ENCODE assay signal across 10 cellular contexts in the genomic region with DNA sequence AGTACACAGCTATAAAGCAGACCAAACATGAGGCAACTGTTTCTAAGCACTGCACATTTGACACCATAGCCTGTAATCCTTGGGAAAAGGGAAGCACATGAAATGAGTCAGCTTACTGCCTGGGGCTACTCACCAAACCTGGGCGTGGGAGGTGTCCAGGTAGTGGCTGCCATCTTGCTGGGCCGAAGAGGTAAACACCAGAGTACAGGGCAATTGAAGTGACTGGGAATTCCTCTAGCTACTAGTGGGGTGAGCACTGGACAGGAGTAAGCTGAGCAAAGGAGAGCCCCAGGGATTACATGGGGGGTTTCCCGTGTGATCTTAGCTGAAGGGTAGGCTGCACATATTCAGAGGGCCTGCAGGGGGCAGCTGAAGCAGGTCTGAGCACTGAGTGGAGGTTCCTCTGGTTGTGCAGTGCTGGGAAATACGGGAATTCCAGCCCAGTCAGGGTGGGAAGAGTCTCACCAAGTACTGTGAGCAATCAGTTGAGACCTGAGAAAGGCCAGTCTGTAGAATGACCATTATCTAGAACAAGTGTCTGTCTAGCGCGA.
A peak's percentile ranks its signal among the peaks of the same experiment; 100 is the strongest.
DNase-seq lines count a peak whose midpoint lies in the region; ATAC-seq and TF ChIP-seq lines count a peak whose summit lies in the region.
"Had no signal": no experiment of that assay in that cellular context is flagged by ENCODE, and none has a peak within 500 bp of the region (broad histone marks: within the 10 kb centered on the region; RNA-seq: fewer than 3 reads in every experiment).

No MANE protein-coding gene starts in this region.

- no peak overlapping the region for H4K8ac ChIP-seq in IMR-90 (ENCODE audit: low read depth in 2 of 2, low read length in 2 of 2)

- no peak overlapping the region for H2BK120ac ChIP-seq in IMR-90 (ENCODE audit: low read depth, low read length)

- H3K9ac ChIP-seq in IMR-90 (ENCODE audit: low read depth, low read length): no peak overlapping the region

- no peaks in the 10 kb centered on the region for H3K9me3 Mint-ChIP-seq in stimulated activated naive CD8-positive, alpha-beta T cell treated with anti-CD3 and anti-CD28 coated beads, Interleukin-15, amount 100 ng/mL, for 72 hours
- H3K9me3 Mint-ChIP-seq in chondrocyte (ENCODE audit: low read depth): no peaks in the 10 kb centered on the region
- H3K9me3 Mint-ChIP-seq: activated T-cell treated with anti-CD3 and anti-CD28 coated beads, Interleukin-2, amount 50 U/mL, for 72 hours had no signal

- TF ChIP-seq CTCF in IMR-90 (conservative IDR thresholded peaks at IDR 0.05; ENCODE audit: low read depth, low read length): peak; percentile 36
- TF ChIP-seq CTCF in chondrocyte (IDR thresholded peaks at IDR 0.05): peak; percentile 62
- TF ChIP-seq CTCF in retinal pigment epithelial cell (conservative IDR thresholded peaks at IDR 0.05; ENCODE audit: low read depth, low read length): peak; percentile 51

- no peak overlapping the region for H3K56ac ChIP-seq in IMR-90 (ENCODE audit: extremely low read depth, insufficient read depth, low read length)

- peak; percentile 61 for ATAC-seq in stimulated activated naive CD8-positive, alpha-beta T cell treated with anti-CD3 and anti-CD28 coated beads, Interleukin-15, amount 100 ng/mL, for 72 hours
- ATAC-seq in stimulated activated naive CD8-positive, alpha-beta T cell treated with anti-CD3 and anti-CD28 coated beads, Interleukin-15, Interleukin-2, amounts not matched to agents 100 U/mL and 50 U/mL, for 24 hours: no peak
- ATAC-seq in IMR-90 (ENCODE audit: low read depth) (no peak), HG03280 (IDR thresholded peaks at IDR 0.05; ENCODE audit: unreplicated experiment) (no peak)
- ATAC-seq: activated T-cell treated with anti-CD3 and anti-CD28 coated beads, Interleukin-2, amount 50 U/mL, for 72 hours had no signal

- H3K14ac ChIP-seq in IMR-90 (replicated peaks; ENCODE audit: low read depth, low read length): no peak overlapping the region

- POLR2A ChIA-PET in IMR-90 (lab: Charles Lee; ENCODE audit: unreplicated experiment): no interaction called here

- H3K4me3 ChIP-seq in IMR-90 (ENCODE audit: insufficient read depth, low read depth, low read length) (no peak overlapping the region), retinal pigment epithelial cell (ENCODE audit: low read length) (no peak overlapping the region)
- H3K4me3 ChIP-seq: skin epidermis had no signal

- H4K91ac ChIP-seq in IMR-90 (ENCODE audit: insufficient read depth, low read depth, low read length): no peak overlapping the region

- H2AFZ ChIP-seq in IMR-90 (replicated peaks; ENCODE audit: low read length, poor library complexity): no peak overlapping the region

- CTCF ChIA-PET in IMR-90 (lab: Yijun Ruan, JAX): interaction anchor here (2.2 kb wide), 1 partner anchor 17 kb away, joined by 10 read pairs; no protein-coding TSS in a partner anchor

- H3K4me1 ChIP-seq in IMR-90 (ENCODE audit: control insufficient read depth, insufficient read depth, low read length): no peaks in the 10 kb centered on the region

- H4K20me1 ChIP-seq in IMR-90 (ENCODE audit: insufficient read depth, low read length): no peaks in the 10 kb centered on the region

- H3K4me2 ChIP-seq in IMR-90 (ENCODE audit: low read depth, low read length): no peak overlapping the region

- 40% methylated on average over 1 of the region's 6 CpGs; no CpG with 5 or more reads in 1 of the 2 experiments for WGBS in IMR-90 (ENCODE audit: extremely low coverage in 2 of 2, insufficient read length in 1 of 2), 2 experiments

- H3K9me1 ChIP-seq in IMR-90 (ENCODE audit: insufficient read depth, low read length): no peaks in the 10 kb centered on the region

- H2AK9ac ChIP-seq in IMR-90 (replicated peaks; ENCODE audit: low read depth, low read length, poor library complexity): no peak overlapping the region

- H3K18ac ChIP-seq in IMR-90 (ENCODE audit: low read depth, low read length): no peak overlapping the region

- H3K4ac ChIP-seq in IMR-90 (ENCODE audit: low read depth, low read length): no peak overlapping the region

- in situ Hi-C loops in IMR-90 (cut with MboI; ENCODE audit: low sequenced_read_pairs): no loop called here

- no peak for TF ChIP-seq POLR2A in IMR-90 (IDR thresholded peaks at IDR 0.05; ENCODE audit: low read depth, low read length)

- peaks cover 23% of the 10 kb centered on the region for H3K27me3 Mint-ChIP-seq in stimulated activated naive CD8-positive, alpha-beta T cell treated with anti-CD3 and anti-CD28 coated beads, Interleukin-15, amount 100 ng/mL, for 72 hours
- H3K27me3 Mint-ChIP-seq in chondrocyte (ENCODE audit: low read depth): peaks cover 20% of the 10 kb centered on the region

- H2AK5ac ChIP-seq in IMR-90 (ENCODE audit: low read depth, low read length): no peak overlapping the region

- dilution Hi-C loops in IMR-90 (cut with HindIII; ENCODE audit: low sequenced_read_pairs, unreplicated experiment): no loop called here

- H4K5ac ChIP-seq in IMR-90 (ENCODE audit: low read depth, low read length): no peak overlapping the region

- H3K27me3 ChIP-seq in IMR-90 (ENCODE audit: control insufficient read depth, insufficient read depth, low read length): peaks cover 18% of the 10 kb centered on the region

- intact Hi-C loops in IMR-90 (cut with micrococcal nuclease): no loop called here

- no TSS peak for BruUV-seq in IMR-90 (replicated peaks; lab: Mats Ljungman, UMichigan)

- H3K36me3 Mint-ChIP-seq in chondrocyte (ENCODE audit: low read depth): no peaks in the 10 kb centered on the region

- TF ChIP-seq RAD21 in IMR-90 (IDR thresholded peaks at IDR 0.05; ENCODE audit: low read length): peak; percentile 12; the same call in 1 of the 2 replicates

- H3K9me3 ChIP-seq in IMR-90 (ENCODE audit: control insufficient read depth, insufficient read depth, low read length): no peaks in the 10 kb centered on the region

- H3K4me1 Mint-ChIP-seq in stimulated activated naive CD8-positive, alpha-beta T cell treated with anti-CD3 and anti-CD28 coated beads, Interleukin-15, amount 100 ng/mL, for 72 hours: no peaks in the 10 kb centered on the region
- no peaks in the 10 kb centered on the region for H3K4me1 Mint-ChIP-seq in chondrocyte (ENCODE audit: low read depth)

- H3K23ac ChIP-seq in IMR-90 (ENCODE audit: low read depth, low read length): no peak overlapping the region

- H2BK15ac ChIP-seq in IMR-90 (ENCODE audit: low read depth, low read length): no peak overlapping the region

- no peaks in the 10 kb centered on the region for H3K36me3 ChIP-seq in IMR-90 (ENCODE audit: control insufficient read depth, insufficient read depth, low read length)

- no peaks in the 10 kb centered on the region for H3K79me1 ChIP-seq in IMR-90 (ENCODE audit: low read depth in 1 of 2, low read length in 2 of 2)

- no peak overlapping the region for H3K27ac ChIP-seq in IMR-90 (ENCODE audit: insufficient read depth, low read length)

- no peak overlapping the region for H2BK20ac ChIP-seq in IMR-90 (ENCODE audit: low read depth, low read length)

- H3K27ac Mint-ChIP-seq in stimulated activated naive CD8-positive, alpha-beta T cell treated with anti-CD3 and anti-CD28 coated beads, Interleukin-15, amount 100 ng/mL, for 72 hours: no peak overlapping the region
- H3K27ac Mint-ChIP-seq in chondrocyte (ENCODE audit: unreplicated experiment): no peak overlapping the region
- H3K27ac Mint-ChIP-seq: activated T-cell treated with anti-CD3 and anti-CD28 coated beads, Interleukin-2, amount 50 U/mL, for 72 hours had no signal

- H2BK5ac ChIP-seq in IMR-90 (ENCODE audit: low read depth, low read length, poor library complexity, severe bottlenecking): no peak overlapping the region

- no peak overlapping the region for H3K4me3 Mint-ChIP-seq in stimulated activated naive CD8-positive, alpha-beta T cell treated with anti-CD3 and anti-CD28 coated beads, Interleukin-15, amount 100 ng/mL, for 72 hours
- no peak overlapping the region for H3K4me3 Mint-ChIP-seq in chondrocyte (ENCODE audit: unreplicated experiment)
- H3K4me3 Mint-ChIP-seq: activated T-cell treated with anti-CD3 and anti-CD28 coated beads, Interleukin-2, amount 50 U/mL, for 72 hours had no signal

- DNase-seq in stimulated activated naive CD8-positive, alpha-beta T cell treated with anti-CD3 and anti-CD28 coated beads, Interleukin-15, amount 100 ng/mL, for 72 hours: no peak
- DNase-seq in stimulated activated naive CD8-positive, alpha-beta T cell treated with anti-CD3 and anti-CD28 coated beads, Interleukin-15, Interleukin-2, amounts not matched to agents 100 U/mL and 50 U/mL, for 24 hours: no peak
- peak; percentile 7 for DNase-seq in IMR-90
- no peak for DNase-seq in chondrocyte (ENCODE audit: low spot score)
- no peak for DNase-seq in retinal pigment epithelial cell (ENCODE audit: low read depth)
- DNase-seq in SIG-M5 (lab: John Stamatoyannopoulos, UW): no peak
- no peak for DNase-seq in DMS153 treated with DMSO at 0.1 percent for 48 hours (lab: John Stamatoyannopoulos, UW; ENCODE audit: unreplicated experiment)

TF ChIP-seq in IMR-90, 13 proteins besides CTCF, POLR2A, EP300 and RAD21 (continues in another document):
- TF ChIP-seq MXI1 (IDR thresholded peaks at IDR 0.05; ENCODE audit: borderline replicate concordance, low read depth, low read length): no peak
- no peak for TF ChIP-seq MAFK (IDR thresholded peaks at IDR 0.05; ENCODE audit: low read depth, low read length)
- no peak for TF ChIP-seq RFX5 (IDR thresholded peaks at IDR 0.05; ENCODE audit: low read depth, low read length)
- TF ChIP-seq, protein P1, sequence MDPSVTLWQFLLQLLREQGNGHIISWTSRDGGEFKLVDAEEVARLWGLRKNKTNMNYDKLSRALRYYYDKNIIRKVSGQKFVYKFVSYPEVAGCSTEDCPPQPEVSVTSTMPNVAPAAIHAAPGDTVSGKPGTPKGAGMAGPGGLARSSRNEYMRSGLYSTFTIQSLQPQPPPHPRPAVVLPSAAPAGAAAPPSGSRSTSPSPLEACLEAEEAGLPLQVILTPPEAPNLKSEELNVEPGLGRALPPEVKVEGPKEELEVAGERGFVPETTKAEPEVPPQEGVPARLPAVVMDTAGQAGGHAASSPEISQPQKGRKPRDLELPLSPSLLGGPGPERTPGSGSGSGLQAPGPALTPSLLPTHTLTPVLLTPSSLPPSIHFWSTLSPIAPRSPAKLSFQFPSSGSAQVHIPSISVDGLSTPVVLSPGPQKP (IDR thresholded peaks at IDR 0.05; ENCODE audit: borderline replicate concordance, low read depth, low read length): no peak
- no peak for TF ChIP-seq CHD1 (IDR thresholded peaks at IDR 0.05; ENCODE audit: low read depth, low read length)
- TF ChIP-seq, protein P2, sequence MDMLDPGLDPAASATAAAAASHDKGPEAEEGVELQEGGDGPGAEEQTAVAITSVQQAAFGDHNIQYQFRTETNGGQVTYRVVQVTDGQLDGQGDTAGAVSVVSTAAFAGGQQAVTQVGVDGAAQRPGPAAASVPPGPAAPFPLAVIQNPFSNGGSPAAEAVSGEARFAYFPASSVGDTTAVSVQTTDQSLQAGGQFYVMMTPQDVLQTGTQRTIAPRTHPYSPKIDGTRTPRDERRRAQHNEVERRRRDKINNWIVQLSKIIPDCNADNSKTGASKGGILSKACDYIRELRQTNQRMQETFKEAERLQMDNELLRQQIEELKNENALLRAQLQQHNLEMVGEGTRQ (IDR thresholded peaks at IDR 0.05; ENCODE audit: low read depth, low read length): no peak
- no peak for TF ChIP-seq NFE2L2 (IDR thresholded peaks at IDR 0.05; ENCODE audit: low read depth, low read length)
- TF ChIP-seq MAZ (IDR thresholded peaks at IDR 0.05; ENCODE audit: borderline replicate concordance, low read depth, low read length): no peak
